ENCODE assay signal across 8 cellular contexts in the genomic region with DNA sequence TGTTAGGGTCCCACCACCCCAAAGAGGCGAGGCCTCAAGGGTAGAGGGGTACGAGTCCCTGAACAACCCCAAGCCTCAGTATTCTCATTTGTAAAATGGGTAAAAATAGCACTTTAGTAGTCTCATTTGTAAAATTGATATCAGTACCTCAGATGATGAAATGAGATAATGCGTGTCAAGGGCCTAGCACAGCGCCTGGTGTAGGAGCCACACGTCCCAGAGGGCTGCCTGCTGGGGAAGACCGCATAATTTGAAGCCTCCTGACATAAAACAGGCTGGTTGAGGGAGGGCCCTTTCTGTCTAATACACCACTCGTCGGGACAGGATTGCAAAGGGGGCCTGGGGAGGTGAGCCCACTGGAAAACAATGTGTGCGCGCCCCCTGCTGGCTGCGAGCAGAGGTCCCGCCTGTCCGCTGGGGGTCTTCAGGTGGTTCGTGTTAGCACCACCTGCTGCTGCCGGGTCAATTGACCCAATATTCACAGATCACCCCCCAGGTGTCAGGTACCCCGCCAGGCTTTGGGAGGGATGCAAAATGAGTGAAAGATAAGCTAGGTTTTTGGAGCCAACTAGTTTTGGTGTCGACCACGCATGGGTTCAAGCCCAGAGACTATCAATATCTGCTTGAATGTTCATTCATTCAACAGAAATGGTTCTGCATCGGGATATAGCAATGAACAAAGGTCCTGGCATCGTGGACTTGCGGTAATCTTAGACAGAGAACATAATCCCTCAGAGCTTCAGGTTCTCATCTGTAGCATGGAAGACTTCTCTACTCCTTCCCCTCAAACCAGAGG. TPM values are rescaled to one million over a fixed set of nuclear protein-coding genes. Genes with fewer than 3 reads are reported as not detected.
DNase-seq lines count a peak whose midpoint lies in the region; ATAC-seq, FAIRE-seq and TF ChIP-seq lines count a peak whose summit lies in the region.

No MANE protein-coding gene starts in this region.

- H3K4me2 ChIP-seq in H1 (ENCODE audit: insufficient read depth in 1 of 2, low read depth in 2 of 2, low read length in 2 of 2): no peak overlapping the region

- no peak overlapping the region for H3K18ac ChIP-seq in H1 (ENCODE audit: extremely low read depth, low read length)

- H4K8ac ChIP-seq in H1 (ENCODE audit: extremely low read depth, insufficient read depth, low read length): no peak overlapping the region

- TF ChIP-seq EP300 in H1 (IDR thresholded peaks at IDR 0.05; ENCODE audit: borderline replicate concordance in 1 of 2, low read depth in 2 of 2, low read length in 2 of 2): peak in 1 of 2 experiments; percentile 70; a peak in 1 of 3 replicates

- 0 out of 2 replicates have a peak overlapping the region, but pooled peaks have one; percentile 92 for H2BK12ac ChIP-seq in H1 (ENCODE audit: low read depth, low read length)

- no peak overlapping the region for H3K27ac Mint-ChIP-seq in stimulated activated effector memory CD8-positive, alpha-beta T cell treated with anti-CD3 and anti-CD28 coated beads, Interleukin-12 subunit alpha, Interleukin-12 subunit beta, amount 100 ng/mL, for 72 hours

- peak overlapping the region; percentile 84 for H2BK120ac ChIP-seq in H1 (replicated peaks; ENCODE audit: low read depth, low read length)

- FAIRE-seq in H1 (lab: Jason Lieb, UNC): peak; percentile 28

- H3K27ac ChIP-seq in H1 (ENCODE audit: low read depth, low read length): no peak overlapping the region
- H3K27ac ChIP-seq in muscle layer of colon (ENCODE audit: low read depth, low read length): peak overlapping the region; percentile 70

- no peak overlapping the region for H3K56ac ChIP-seq in H1 (replicated peaks; ENCODE audit: insufficient read length, low read depth, low read length)

- peak overlapping the region; percentile 83 for H4K91ac ChIP-seq in H1 (replicated peaks; ENCODE audit: insufficient read length, low read length)

- no peak overlapping the region for H3K23ac ChIP-seq in H1 (ENCODE audit: insufficient read length)

- peaks cover 3 to 5% of the 10 kb centered on the region in 2 experiments; a peak in 2 of 4 replicates for H3K9me3 ChIP-seq in H1 (ENCODE audit: insufficient read depth in 2 of 2, low read depth in 1 of 2, low read length in 1 of 2)
- peaks cover 4% of the 10 kb centered on the region for H3K9me3 ChIP-seq in muscle layer of colon (ENCODE audit: low read length)

- in situ Hi-C loops in ACHN (cut with HindIII; ENCODE audit: low pct_ligation_motif_present, low pct_unique_long_range_greater_than_20kb, low sequenced_read_pairs): no loop called here

- H3K4me1 ChIP-seq in H1 (replicated peaks in 1 of 4; ENCODE audit: control insufficient read depth in 3 of 4, insufficient read depth in 4 of 4, low read length in 3 of 4) (peaks cover 0 to 12% (median 7%) of the 10 kb centered on the region in 4 experiments; a peak in 5 of 7 replicates), muscle layer of colon (ENCODE audit: insufficient read depth, low read length) (peaks cover 16% of the 10 kb centered on the region)

- peaks cover 7% of the 10 kb centered on the region for H3K4me1 Mint-ChIP-seq in stimulated activated effector memory CD8-positive, alpha-beta T cell treated with anti-CD3 and anti-CD28 coated beads, Interleukin-12 subunit alpha, Interleukin-12 subunit beta, amount 100 ng/mL, for 72 hours

- no peaks in the 10 kb centered on the region for H3K79me1 ChIP-seq in H1 (ENCODE audit: low read depth, low read length)

- no peaks in the 10 kb centered on the region for H3K79me2 ChIP-seq in H1 (ENCODE audit: control insufficient read depth in 1 of 2, insufficient read depth in 2 of 2, low read length in 2 of 2)

- TF ChIP-seq POLR2A in H1 (IDR thresholded peaks at IDR 0.05; ENCODE audit: control extremely low read depth in 1 of 2, low read depth in 2 of 2, low read length in 2 of 2): no peak

- H3K4me3 Mint-ChIP-seq in stimulated activated effector memory CD8-positive, alpha-beta T cell treated with anti-CD3 and anti-CD28 coated beads, Interleukin-12 subunit alpha, Interleukin-12 subunit beta, amount 100 ng/mL, for 72 hours: no peak overlapping the region

- no peaks in the 10 kb centered on the region for H3K36me3 Mint-ChIP-seq in stimulated activated effector memory CD8-positive, alpha-beta T cell treated with anti-CD3 and anti-CD28 coated beads, Interleukin-12 subunit alpha, Interleukin-12 subunit beta, amount 100 ng/mL, for 72 hours

- H3K14ac ChIP-seq in H1 (ENCODE audit: insufficient read length): no peak overlapping the region

- no peak overlapping the region for H2AFZ ChIP-seq in H1 (ENCODE audit: low read length)

- no peaks in the 10 kb centered on the region for H4K20me1 ChIP-seq in H1 (replicated peaks in 1 of 2; ENCODE audit: control insufficient read depth in 1 of 2, insufficient read depth in 2 of 2, low read length in 2 of 2)

- H3K36me3 ChIP-seq in H1 (ENCODE audit: control insufficient read depth in 2 of 4, insufficient read depth in 4 of 4, low read length in 3 of 4) (no peaks in the 10 kb centered on the region), muscle layer of colon (ENCODE audit: insufficient read depth, low read length) (no peaks in the 10 kb centered on the region)

- H3K23me2 ChIP-seq in H1 (ENCODE audit: low read depth, low read length): no peaks in the 10 kb centered on the region; the same call in 1 of the 2 replicates

- POLR2A ChIA-PET in H1 (lab: Charles Lee; ENCODE audit: partially characterized antibody): interaction anchor here (1.0 to 1.8 kb wide), 4 partner anchors 9 to 92 kb away, joined by 3 to 4 read pairs (median 3); no protein-coding TSS in a partner anchor

- no peak overlapping the region for H2AK5ac ChIP-seq in H1 (ENCODE audit: low read depth, low read length)

- peak; percentile 60 for ATAC-seq in GM19467 (IDR thresholded peaks at IDR 0.05; ENCODE audit: unreplicated experiment)
- ATAC-seq in stimulated activated effector memory CD8-positive, alpha-beta T cell treated with anti-CD3 and anti-CD28 coated beads, Interleukin-12 subunit alpha, Interleukin-12 subunit beta, amount 100 ng/mL, for 72 hours: peak; percentile 91
- ATAC-seq in GM18517 (IDR thresholded peaks at IDR 0.05; ENCODE audit: unreplicated experiment): no peak

- CTCF ChIA-PET in H1 (lab: Charles Lee; ENCODE audit: partially characterized antibody): interaction anchor here (0.6 to 10.4 kb wide), 55 partner anchors 7 to 242 kb away, joined by 3 to 237 read pairs (median 5); a partner anchor contains a TSS

- peak overlapping the region; percentile 65; the same call in 1 of the 2 replicates for H2BK15ac ChIP-seq in H1 (ENCODE audit: low read length)

- H3K4ac ChIP-seq in H1 (replicated peaks; ENCODE audit: insufficient read length, low read depth, low read length): no peak overlapping the region

- H3K27me3 ChIP-seq in H1 (replicated peaks in 1 of 4; ENCODE audit: control insufficient read depth in 3 of 4, extremely low read depth in 1 of 4, insufficient read depth in 3 of 4, low read length in 3 of 4) (no peaks in the 10 kb centered on the region), muscle layer of colon (ENCODE audit: control insufficient read depth in 1 of 2, insufficient read depth in 2 of 2, low read length in 2 of 2) (no peaks in the 10 kb centered on the region)

- 34% methylated on average over 21 of the region's 21 CpGs; no CpG with 5 or more reads in 1 of the 2 experiments for WGBS in H1 (ENCODE audit: extremely low coverage in 1 of 2, insufficient coverage in 1 of 2, insufficient read length in 1 of 2, insufficient replicate concordance in 2 of 2, low coverage in 1 of 2, low lambda C conversion rate in 2 of 2, missing lambda C conversion rate in 1 of 2), 2 experiments

- peak; percentile 97 to 99 for TF ChIP-seq RAD21 in H1 (IDR thresholded peaks at IDR 0.05 in 1 of 2, conservative IDR thresholded peaks at IDR 0.05 in 1 of 2; ENCODE audit: low read depth in 2 of 2, low read length in 2 of 2)

- DNase-seq in ACHN (peak; percentile 49), NCI-H2107 (lab: John Stamatoyannopoulos, UW) (peak; percentile 93), H1 (ENCODE audit: low read depth in 1 of 2, low spot score in 2 of 2) (peak; percentile 70 to 93)
- peak; percentile 64 to 74 for DNase-seq in activated CD8-positive, alpha-beta memory T cell treated with anti-CD3 and anti-CD28 coated beads for 1 hour (ENCODE audit: extremely low read depth in 1 of 2, low read depth in 1 of 2)
- peak; percentile 72 to 86 for DNase-seq in stimulated activated effector memory CD8-positive, alpha-beta T cell treated with anti-CD3 and anti-CD28 coated beads, Interleukin-12 subunit alpha, Interleukin-12 subunit beta, amount 100 ng/mL, for 72 hours (ENCODE audit: low spot score in 2 of 2)

- H4K5ac ChIP-seq in H1 (ENCODE audit: insufficient read length, low read depth, low read length): no peak overlapping the region

- no peak overlapping the region for H3K4me3 ChIP-seq in H1 (ENCODE audit: extremely low read depth in 1 of 4, insufficient read depth in 2 of 4, low read depth in 3 of 4, low read length in 4 of 4)
- H3K4me3 ChIP-seq in muscle layer of colon (ENCODE audit: low read depth in 1 of 2, low read length in 2 of 2): no peak overlapping the region

- H2BK20ac ChIP-seq in H1 (ENCODE audit: low read length): peak overlapping the region; percentile 34; the same call in 1 of the 2 replicates

- TF ChIP-seq CTCF in H1 (IDR thresholded peaks at IDR 0.05; ENCODE audit: control extremely low read depth in 1 of 3, insufficient read depth in 1 of 3, low read depth in 1 of 3, low read length in 3 of 3): peak; percentile 89 to 98 (median 98)

- H3K9ac ChIP-seq in H1 (replicated peaks in 1 of 4; ENCODE audit: extremely low read depth in 1 of 4, low read depth in 3 of 4, low read length in 3 of 4) (no peak overlapping the region), muscle layer of colon (ENCODE audit: low read length) (no peak overlapping the region)

- H3K9me3 Mint-ChIP-seq in stimulated activated effector memory CD8-positive, alpha-beta T cell treated with anti-CD3 and anti-CD28 coated beads, Interleukin-12 subunit alpha, Interleukin-12 subunit beta, amount 100 ng/mL, for 72 hours: no peaks in the 10 kb centered on the region

- H2BK5ac ChIP-seq in H1 (ENCODE audit: low read depth, low read length): peak overlapping the region; percentile 49; the same call in 1 of the 2 replicates

RNA-seq across cellular contexts. Expression of a gene that starts 24.7 kb away (rescaled TPM):
- 57.0 and 59.6 TPM in 2 replicates for total RNA-seq in H1 (2021; fragmentation: NEBNext Ultra II Directional; extraction: Animal tissue kit (Norgen Biotek cat#: 25700))
- polyA plus RNA-seq in H1 (2011; rRNA removed): 18.8 and 32.1 TPM in 2 replicates
- polyA plus RNA-seq in H1 (2011; cell fraction: cytosol; rRNA removed): 22.0 TPM
- 27.5 TPM for polyA plus RNA-seq in H1 (2011; cell fraction: nucleus; rRNA removed)
- polyA plus RNA-seq in H1 (2012, experiment 1 of 2): 36.5 to 43.3 TPM (median 39.3 TPM) in 4 replicates
- 26.8 TPM for polyA plus RNA-seq in H1 (2012, experiment 2 of 2)
- 21.9 TPM for polyA plus RNA-seq in H1 (2013, experiment 1 of 2)
- polyA plus RNA-seq in H1 (2013, experiment 2 of 2): 22.6 TPM
- 7.7 and 12.6 TPM in 2 replicates for polyA minus RNA-seq in H1 (2011; rRNA and poly(A)+ RNA removed)
- polyA minus RNA-seq in H1 (2011; cell fraction: cytosol; rRNA and poly(A)+ RNA removed): 47.4 TPM
- polyA minus RNA-seq in H1 (2011; cell fraction: nucleus; rRNA and poly(A)+ RNA removed): 25.9 TPM

RNA-seq across cellular contexts. Expression of a gene that starts 44.8 kb away (rescaled TPM):
- total RNA-seq in H1 (2021; fragmentation: NEBNext Ultra II Directional; extraction: Animal tissue kit (Norgen Biotek cat#: 25700)): 31.7 and 32.7 TPM in 2 replicates
- polyA plus RNA-seq in H1 (2011; rRNA removed): 13.3 and 13.9 TPM in 2 replicates
- 19.8 TPM for polyA plus RNA-seq in H1 (2011; cell fraction: cytosol; rRNA removed)
- 14.3 TPM for polyA plus RNA-seq in H1 (2011; cell fraction: nucleus; rRNA removed)
- 12.0 to 17.1 TPM (median 16.7 TPM) in 4 replicates for polyA plus RNA-seq in H1 (2012, experiment 1 of 2)
- 2.0 TPM for polyA plus RNA-seq in H1 (2012, experiment 2 of 2)
- 15.9 TPM for polyA plus RNA-seq in H1 (2013, experiment 1 of 2)
- polyA plus RNA-seq in H1 (2013, experiment 2 of 2): 15.4 TPM
- 41.1 and 42.1 TPM in 2 replicates for polyA minus RNA-seq in H1 (2011; rRNA and poly(A)+ RNA removed)
- 17.5 TPM for polyA minus RNA-seq in H1 (2011; cell fraction: cytosol; rRNA and poly(A)+ RNA removed)
- 15.8 TPM for polyA minus RNA-seq in H1 (2011; cell fraction: nucleus; rRNA and poly(A)+ RNA removed)
